Comparison of ENCODE assay signal across 17 cellular contexts in genomic region chr7:140006600-140006999, GRCh38. TPM values are rescaled to one million over a fixed set of nuclear protein-coding genes. Genes with fewer than 3 reads are reported as not detected.
A peak's percentile ranks its signal among the peaks of the same experiment; 100 is the strongest.
DNase-seq lines count a peak whose midpoint lies in the region; ATAC-seq, FAIRE-seq and TF ChIP-seq lines count a peak whose summit lies in the region.
"Had no signal": no experiment of that assay in that cellular context is flagged by ENCODE, and none has a peak within 500 bp of the region (broad histone marks: within the 10 kb centered on the region; RNA-seq: fewer than 3 reads in every experiment).

No MANE protein-coding gene starts in this region.

- H3K9me1 ChIP-seq in K562 (ENCODE audit: control insufficient read depth, insufficient read depth, low read length) = no peaks in the 10 kb centered on the region

- FAIRE-seq in K562 (lab: Jason Lieb, UNC) = no peak
- FAIRE-seq: GM12891, GM18507, H54 had no signal

- 67% methylated on average over 10 of the region's 10 CpGs for WGBS in K562 (ENCODE audit: insufficient coverage, low coverage, missing lambda C conversion rate)

- no peak overlapping the region for H3K4me3 Mint-ChIP-seq in chondrocyte (ENCODE audit: unreplicated experiment)
- H3K4me3 Mint-ChIP-seq: CD4-positive, alpha-beta memory T cell; HFFc6 had no signal

- BruUV-seq in K562 (replicated peaks; lab: Mats Ljungman, UMichigan) = no TSS peak

- no peaks in the 10 kb centered on the region for H3K9me3 ChIP-seq in K562 (replicated peaks; ENCODE audit: control insufficient read depth, insufficient read depth, low read depth, low read length)
- no peaks in the 10 kb centered on the region for H3K9me3 ChIP-seq in upper lobe of right lung
- H3K9me3 ChIP-seq: HAP-1 had no signal

- H3K79me2 ChIP-seq in K562 (ENCODE audit: control insufficient read depth, insufficient read depth, low read length) = no peaks in the 10 kb centered on the region

- TF ChIP-seq EP300 in K562 (IDR thresholded peaks at IDR 0.05; ENCODE audit: low read length) = no peak

- H3K36me3 ChIP-seq in K562 (ENCODE audit: control insufficient read depth, insufficient read depth, low read length) (no peaks in the 10 kb centered on the region), upper lobe of right lung (no peaks in the 10 kb centered on the region)
- H3K36me3 ChIP-seq: HAP-1 had no signal

- CTCF ChIA-PET in K562 (lab: Yijun Ruan, JAX; ENCODE audit: low intra/inter-chr PET ratio) = interaction anchor here (1.0 to 2.0 kb wide), 3 partner anchors 361 to 405 kb away, joined by 3 to 7 read pairs (median 5); no protein-coding TSS in a partner anchor

- H2AFZ ChIP-seq in K562 (ENCODE audit: low read depth, low read length) = no peak overlapping the region

- no peak for ATAC-seq in K562
- no peak for ATAC-seq in upper lobe of right lung
- no peak for ATAC-seq in GM19035 (IDR thresholded peaks at IDR 0.05; ENCODE audit: unreplicated experiment)

- H3K4me2 ChIP-seq in K562 (ENCODE audit: insufficient read depth, low read length) = no peak overlapping the region

- in situ Hi-C loops in K562 (cut with MboI) = no loop called here

- peaks cover 10 to 11% of the 10 kb centered on the region in 2 experiments; a peak in 4 of 5 replicates for H3K4me1 ChIP-seq in K562 (replicated peaks in 1 of 2; ENCODE audit: control insufficient read depth in 2 of 2, insufficient read depth in 2 of 2, low read length in 2 of 2)
- H3K4me1 ChIP-seq in upper lobe of right lung = no peaks in the 10 kb centered on the region
- H3K4me1 ChIP-seq: HAP-1 had no signal

- no peak for TF ChIP-seq POLR2A in K562 (conservative IDR thresholded peaks at IDR 0.05)

- no peak overlapping the region for H3K27ac Mint-ChIP-seq in chondrocyte (ENCODE audit: unreplicated experiment)
- H3K27ac Mint-ChIP-seq: HFFc6 had no signal

- no peak overlapping the region for H3K27ac ChIP-seq in K562 (ENCODE audit: extremely low read depth, low read depth, low read length)
- no peak overlapping the region for H3K27ac ChIP-seq in upper lobe of right lung

- H3K4me3 ChIP-seq in K562 (no peak overlapping the region), upper lobe of right lung (no peak overlapping the region)
- H3K4me3 ChIP-seq: HAP-1 had no signal

- TF ChIP-seq CTCF in K562 (IDR thresholded peaks at IDR 0.05 in 2 of 3, conservative IDR thresholded peaks at IDR 0.05 in 1 of 3; ENCODE audit: insufficient read depth in 2 of 3, low read depth in 1 of 3, low read length in 3 of 3) (no peak), chondrocyte (IDR thresholded peaks at IDR 0.05) (no peak), upper lobe of right lung (IDR thresholded peaks at IDR 0.05) (no peak)

- H3K9ac ChIP-seq in K562 (ENCODE audit: insufficient read depth in 1 of 2, low read depth in 2 of 2, low read length in 2 of 2) = no peak overlapping the region

- H4K20me1 ChIP-seq in K562 (replicated peaks; ENCODE audit: control insufficient read depth, insufficient read depth, low read length) = 0 out of 2 replicates have a peak, but pooled peaks cover 5% of the 10 kb centered on the region

- H3K4me1 Mint-ChIP-seq in chondrocyte (ENCODE audit: low read depth) = no peaks in the 10 kb centered on the region

- DNase-seq in K562 (ENCODE audit: extremely low read depth in 1 of 4, low spot score in 3 of 4) (no peak), chondrocyte (ENCODE audit: low spot score) (peak; percentile 29), posterior vena cava (ENCODE audit: low spot score) (peak; percentile 56), upper lobe of right lung (peak; percentile 2), HPDE6-E6E7 (ENCODE audit: extremely low spot score) (no peak)
- DNase-seq: C1 segment of cervical spinal cord; CD4-positive, alpha-beta memory T cell; COR-L47; DMS79 treated with DMSO at 0.1 percent for 48 hours; GF-D8; GOT3; HFFc6 had no signal

- no peaks in the 10 kb centered on the region for H3K36me3 Mint-ChIP-seq in chondrocyte (ENCODE audit: low read depth)

- peaks cover 6 to 22% of the 10 kb centered on the region in 2 experiments; a peak in 3 of 5 replicates for H3K27me3 ChIP-seq in K562 (ENCODE audit: control insufficient read depth in 2 of 2, insufficient read depth in 2 of 2, low read length in 2 of 2)
- no peaks in the 10 kb centered on the region for H3K27me3 ChIP-seq in upper lobe of right lung

- H3K9me3 Mint-ChIP-seq in chondrocyte (ENCODE audit: low read depth) = no peaks in the 10 kb centered on the region
- H3K9me3 Mint-ChIP-seq: CD4-positive, alpha-beta memory T cell; HFFc6 had no signal

- no peak for TF ChIP-seq RAD21 in K562 (CRISPR knock-in tag; conservative IDR thresholded peaks at IDR 0.05 in 1 of 2, IDR thresholded peaks at IDR 0.05 in 1 of 2)

- intact Hi-C loops in K562 (cut with micrococcal nuclease) = loop anchor here (1.0 to 5.0 kb wide), 2 partner anchors 320 to 646 kb away; no protein-coding TSS in a partner anchor
- intact Hi-C loops in posterior vena cava (cut with DNase I) = loop anchor here in 1 of 2 donors (10.0 kb wide), 1 partner anchor 502 kb away; no protein-coding TSS in a partner anchor
- intact Hi-C loops in upper lobe of right lung (cut with DNase I) = no loop called here

- POLR2A ChIA-PET in K562 (lab: Yijun Ruan, JAX) = interaction anchor here (0.6 to 1.7 kb wide), 9 partner anchors 12 to 1926 kb away, joined by 3 to 13 read pairs (median 4); no protein-coding TSS in a partner anchor

- H3K27me3 Mint-ChIP-seq in chondrocyte (ENCODE audit: low read depth) = peaks cover 8% of the 10 kb centered on the region
- H3K27me3 Mint-ChIP-seq: CD4-positive, alpha-beta memory T cell had no signal

TF ChIP-seq in K562, 482 proteins besides CTCF, POLR2A, EP300 and RAD21:
- no peak for TF ChIP-seq TRIM28 (IDR thresholded peaks at IDR 0.05)
- 0 out of 2 replicates have a peak, but pooled peaks have one; percentile 70 for TF ChIP-seq MBD1 (CRISPR knock-in tag; IDR thresholded peaks at IDR 0.05)
- TF ChIP-seq, protein P1, sequence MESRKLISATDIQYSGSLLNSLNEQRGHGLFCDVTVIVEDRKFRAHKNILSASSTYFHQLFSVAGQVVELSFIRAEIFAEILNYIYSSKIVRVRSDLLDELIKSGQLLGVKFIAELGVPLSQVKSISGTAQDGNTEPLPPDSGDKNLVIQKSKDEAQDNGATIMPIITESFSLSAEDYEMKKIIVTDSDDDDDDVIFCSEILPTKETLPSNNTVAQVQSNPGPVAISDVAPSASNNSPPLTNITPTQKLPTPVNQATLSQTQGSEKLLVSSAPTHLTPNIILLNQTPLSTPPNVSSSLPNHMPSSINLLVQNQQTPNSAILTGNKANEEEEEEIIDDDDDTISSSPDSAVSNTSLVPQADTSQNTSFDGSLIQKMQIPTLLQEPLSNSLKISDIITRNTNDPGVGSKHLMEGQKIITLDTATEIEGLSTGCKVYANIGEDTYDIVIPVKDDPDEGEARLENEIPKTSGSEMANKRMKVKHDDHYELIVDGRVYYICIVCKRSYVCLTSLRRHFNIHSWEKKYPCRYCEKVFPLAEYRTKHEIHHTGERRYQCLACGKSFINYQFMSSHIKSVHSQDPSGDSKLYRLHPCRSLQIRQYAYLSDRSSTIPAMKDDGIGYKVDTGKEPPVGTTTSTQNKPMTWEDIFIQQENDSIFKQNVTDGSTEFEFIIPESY (CRISPR knock-in tag; IDR thresholded peaks at IDR 0.05) = 0 out of 2 replicates have a peak, but pooled peaks have one; percentile 28
TF ChIP-seq in K562: peak in this region for 2.

RNA-seq across cellular contexts. Expression of gene PARP12, which starts 56.2 kb away (rescaled TPM):
- 109 and 119 TPM in 2 replicates for total RNA-seq in K562 (2011; cell fraction: chromatin; rRNA removed; ENCODE audit: low replicate concordance)
- 57.4 and 59.0 TPM in 2 replicates for total RNA-seq in K562 (2011; cell fraction: nucleolus; rRNA removed)
- total RNA-seq in K562 (2011; cell fraction: nucleoplasm; rRNA removed) = 88.5 and 107 TPM in 2 replicates
- 20.4 and 25.7 TPM in 2 replicates for total RNA-seq in K562 (2014; rRNA removed)
- 20.6 and 23.5 TPM in 2 replicates for total RNA-seq in K562 (2014; rRNA removed; fragmentation: Illumina TruSeq; extraction: Trizol)
- total RNA-seq in K562 (2015; rRNA removed; fragmentation: Illumina TruSeq; extraction: Trizol) = 22.1 and 23.4 TPM in 2 replicates
- total RNA-seq in K562 (2021) = 23.3 and 25.5 TPM in 2 replicates
- 35.6 and 40.4 TPM in 2 replicates for polyA plus RNA-seq in K562 (2011; rRNA removed)
- polyA plus RNA-seq in K562 (2011; cell fraction: cytosol; rRNA removed) = 26.6 and 44.3 TPM in 2 replicates
- polyA plus RNA-seq in K562 (2011; cell fraction: nucleus; rRNA removed) = 108 and 147 TPM in 2 replicates
- polyA plus RNA-seq in K562 (2012) = 18.4 and 26.4 TPM in 2 replicates
- polyA plus RNA-seq in K562 (2014; fragmentation: Illumina TruSeq; extraction: Trizol) = 24.7 and 27.7 TPM in 2 replicates
- 1 to 10 TPM; 4.6 to 7.1 TPM for polyA plus RNA-seq in K562 (2014; fragmentation: Nextera tagmentation; extraction: Ambion mirVana)
- polyA plus RNA-seq in K562 (2014; rRNA removed) = 21.4 and 23.9 TPM in 2 replicates
- 33.4 and 43.2 TPM in 2 replicates for polyA minus RNA-seq in K562 (2011; rRNA and poly(A)+ RNA removed)
- polyA minus RNA-seq in K562 (2011; cell fraction: cytosol; rRNA and poly(A)+ RNA removed) = 21.9 and 24.1 TPM in 2 replicates
- 31.2 and 37.2 TPM in 2 replicates for polyA minus RNA-seq in K562 (2011; cell fraction: nucleus; rRNA and poly(A)+ RNA removed)
- 6.8 to 9.8 TPM (median 8.7 TPM) in 3 replicates for total RNA-seq in chondrocyte
- total RNA-seq in posterior vena cava = 10 to 100 TPM; 27.7 to 35.3 TPM
- total RNA-seq in upper lobe of right lung = 100 TPM

Comparison
In these comparisons a context has a peak if more than half of its experiments do, and no peak if none do; other contexts are left out.
1. DNase-seq: peak in chondrocyte (single experiment), posterior vena cava (single experiment) and upper lobe of right lung (single experiment); none in K562 (0 of 4) and HPDE6-E6E7 (single experiment).